ENCODE assay signal across 18 cellular contexts in the genomic region with DNA sequence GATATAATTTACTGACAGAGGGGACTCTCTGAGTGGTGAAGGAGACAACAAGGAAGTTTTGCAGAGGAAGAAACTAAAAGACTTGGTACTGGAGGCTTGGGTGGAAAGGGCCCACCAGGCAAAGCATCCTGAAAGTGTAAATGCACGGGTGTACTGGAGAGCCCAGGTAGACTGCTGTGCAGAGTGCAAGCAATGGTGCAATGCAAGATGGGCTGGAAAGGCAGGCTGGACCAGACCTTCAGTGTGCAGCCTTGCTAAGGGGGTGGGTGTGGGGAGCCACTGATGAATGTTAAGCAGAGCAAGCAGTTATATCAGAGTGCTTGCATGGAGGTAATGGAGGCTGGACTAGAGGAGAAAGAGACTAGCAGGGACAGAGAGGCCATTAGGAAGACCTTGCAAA. TPM values are rescaled to one million over a fixed set of nuclear protein-coding genes. Genes with fewer than 3 reads are reported as not detected.
DNase-seq lines count a peak whose midpoint lies in the region; ATAC-seq, FAIRE-seq and TF ChIP-seq lines count a peak whose summit lies in the region.
"Had no signal": no experiment of that assay in that cellular context is flagged by ENCODE, and none has a peak within 500 bp of the region (broad histone marks: within the 10 kb centered on the region; RNA-seq: fewer than 3 reads in every experiment).

No MANE protein-coding gene starts in this region.

- CTCF ChIA-PET in mammary epithelial cell (lab: Charles Lee; ENCODE audit: low non-redundant PET) (no interaction called here), IMR-90 (lab: Yijun Ruan, JAX) (no interaction called here)

- H4K5ac ChIP-seq in IMR-90 (ENCODE audit: low read depth, low read length), result no peak overlapping the region

- H3K4me2 ChIP-seq in mammary epithelial cell (ENCODE audit: insufficient read depth, low read depth, low read length) (no peak overlapping the region), IMR-90 (ENCODE audit: low read depth, low read length) (no peak overlapping the region)

- FAIRE-seq in GM19239 (lab: Jason Lieb, UNC), result no peak
- FAIRE-seq: A204.1, D721Med, G401.6, GM12891, HepG2 had no signal

- H4K20me1 ChIP-seq in mammary epithelial cell (ENCODE audit: insufficient read depth, low read length) (no peaks in the 10 kb centered on the region), IMR-90 (ENCODE audit: insufficient read depth, low read length) (no peaks in the 10 kb centered on the region)

- no peak overlapping the region for H3K56ac ChIP-seq in IMR-90 (ENCODE audit: extremely low read depth, insufficient read depth, low read length)

- dilution Hi-C loops in mammary epithelial cell (cut with HindIII; ENCODE audit: low sequenced_read_pairs) (no loop called here), IMR-90 (cut with HindIII; ENCODE audit: low sequenced_read_pairs, unreplicated experiment) (no loop called here)

- peaks cover 0 to 3% of the 10 kb centered on the region in 2 experiments; a peak in 3 of 4 replicates for H3K79me1 ChIP-seq in IMR-90 (ENCODE audit: low read depth in 1 of 2, low read length in 2 of 2)

- TF ChIP-seq CTCF in mammary epithelial cell (conservative IDR thresholded peaks at IDR 0.05 in 1 of 2, IDR thresholded peaks at IDR 0.05 in 1 of 2; ENCODE audit: extremely low read depth in 1 of 2, insufficient read depth in 1 of 2, low read depth in 1 of 2, low read length in 2 of 2) (no peak), IMR-90 (conservative IDR thresholded peaks at IDR 0.05; ENCODE audit: low read depth, low read length) (no peak)

- H3K27me3 Mint-ChIP-seq in dendritic cell treated with granulocyte-macrophage colony-stimulating factor and Interleukin-4, amounts not matched to agents 40 ng/mL and 50 ng/mL, for 4 days, result peaks cover 8% of the 10 kb centered on the region
- H3K27me3 Mint-ChIP-seq: CD4-positive, alpha-beta T cell had no signal

- no peaks in the 10 kb centered on the region for H3K9me3 ChIP-seq in mammary epithelial cell (replicated peaks; ENCODE audit: insufficient read depth, low read length)
- no peaks in the 10 kb centered on the region for H3K9me3 ChIP-seq in IMR-90 (ENCODE audit: control insufficient read depth, insufficient read depth, low read length)
- H3K9me3 ChIP-seq: BE2C, Caco-2, HAP-1 had no signal

- H2AFZ ChIP-seq in mammary epithelial cell (ENCODE audit: low read depth, low read length) (no peak overlapping the region), IMR-90 (replicated peaks; ENCODE audit: low read length, poor library complexity) (no peak overlapping the region)
- H2AFZ ChIP-seq: GM23248 had no signal

- ATAC-seq in IMR-90 (ENCODE audit: low read depth), result no peak
- ATAC-seq: HepG2 had no signal

- DNase-seq in T47D (ENCODE audit: low read depth in 1 of 2, low spot score in 1 of 2), result peak; percentile 2 to 35
- DNase-seq in mammary epithelial cell, result no peak
- DNase-seq in IMR-90, result no peak
- no peak for DNase-seq in GM19239 (ENCODE audit: insufficient read length, low spot score)
- no peak for DNase-seq in occipital lobe (lab: John Stamatoyannopoulos, UW)
- DNase-seq: ACHN; BE2C; C1 segment of cervical spinal cord; Caco-2; CD4-positive, alpha-beta T cell; GM23248 had no signal

- H2BK120ac ChIP-seq in IMR-90 (ENCODE audit: low read depth, low read length), result no peak overlapping the region

- H4K8ac ChIP-seq in IMR-90 (ENCODE audit: low read depth in 2 of 2, low read length in 2 of 2), result no peak overlapping the region

- H3K4me3 ChIP-seq in mammary epithelial cell (replicated peaks in 1 of 3; ENCODE audit: insufficient read depth in 1 of 3, low read depth in 2 of 3, low read length in 3 of 3) (no peak overlapping the region), IMR-90 (ENCODE audit: insufficient read depth, low read depth, low read length) (no peak overlapping the region)
- H3K4me3 ChIP-seq: GM23248, HAP-1 had no signal

- H3K9me3 Mint-ChIP-seq in dendritic cell treated with granulocyte-macrophage colony-stimulating factor and Interleukin-4, amounts not matched to agents 40 ng/mL and 50 ng/mL, for 4 days, result no peaks in the 10 kb centered on the region
- H3K9me3 Mint-ChIP-seq: CD4-positive, alpha-beta T cell had no signal

- H3K23ac ChIP-seq in IMR-90 (ENCODE audit: low read depth, low read length), result no peak overlapping the region

- H2BK20ac ChIP-seq in IMR-90 (ENCODE audit: low read depth, low read length), result no peak overlapping the region

- POLR2A ChIA-PET in IMR-90 (lab: Charles Lee; ENCODE audit: unreplicated experiment), result no interaction called here

- TF ChIP-seq POLR2A in IMR-90 (IDR thresholded peaks at IDR 0.05; ENCODE audit: low read depth, low read length), result no peak

- WGBS in mammary epithelial cell (ENCODE audit: low coverage, missing lambda C conversion rate), result 100% methylated on average over 1 of the region's 1 CpG
- 70% methylated on average over 1 of the region's 1 CpG; no CpG with 5 or more reads in 1 of the 2 experiments for WGBS in IMR-90 (ENCODE audit: extremely low coverage in 2 of 2, insufficient read length in 1 of 2), 2 experiments

- no peak for TF ChIP-seq RAD21 in IMR-90 (IDR thresholded peaks at IDR 0.05; ENCODE audit: low read length)

- no peak overlapping the region for H3K4me3 Mint-ChIP-seq in dendritic cell treated with granulocyte-macrophage colony-stimulating factor and Interleukin-4, amounts not matched to agents 40 ng/mL and 50 ng/mL, for 4 days
- H3K4me3 Mint-ChIP-seq: CD4-positive, alpha-beta T cell had no signal

- BruUV-seq in mammary epithelial cell (replicated peaks; lab: Mats Ljungman, UMichigan) (no TSS peak), IMR-90 (replicated peaks; lab: Mats Ljungman, UMichigan) (no TSS peak)

- peaks cover 4% of the 10 kb centered on the region for H3K79me2 ChIP-seq in mammary epithelial cell (ENCODE audit: insufficient read depth, low read length)

- no peak overlapping the region for H4K91ac ChIP-seq in IMR-90 (ENCODE audit: insufficient read depth, low read depth, low read length)

- no peak overlapping the region for H2AK5ac ChIP-seq in IMR-90 (ENCODE audit: low read depth, low read length)

- no peak overlapping the region for H2BK15ac ChIP-seq in IMR-90 (ENCODE audit: low read depth, low read length)

- H3K27ac ChIP-seq in mammary epithelial cell (ENCODE audit: insufficient read depth, low read depth, low read length) (no peak overlapping the region), IMR-90 (ENCODE audit: insufficient read depth, low read length) (no peak overlapping the region)
- H3K27ac ChIP-seq: GM23248 had no signal

- peaks cover 65% of the 10 kb centered on the region for H3K4me1 Mint-ChIP-seq in dendritic cell treated with granulocyte-macrophage colony-stimulating factor and Interleukin-4, amounts not matched to agents 40 ng/mL and 50 ng/mL, for 4 days (ENCODE audit: low read depth)

- peak overlapping the region; percentile 16 for H2AK9ac ChIP-seq in IMR-90 (replicated peaks; ENCODE audit: low read depth, low read length, poor library complexity)

- H3K27me3 ChIP-seq in mammary epithelial cell (ENCODE audit: insufficient read depth, low read length) (no peaks in the 10 kb centered on the region), IMR-90 (ENCODE audit: control insufficient read depth, insufficient read depth, low read length) (no peaks in the 10 kb centered on the region)
- H3K27me3 ChIP-seq: BE2C had no signal

- H3K9ac ChIP-seq in mammary epithelial cell (ENCODE audit: insufficient read depth, low read length) (no peak overlapping the region), IMR-90 (ENCODE audit: low read depth, low read length) (no peak overlapping the region)
- H3K9ac ChIP-seq: GM23248 had no signal

- peaks cover 2% of the 10 kb centered on the region for H3K36me3 Mint-ChIP-seq in dendritic cell treated with granulocyte-macrophage colony-stimulating factor and Interleukin-4, amounts not matched to agents 40 ng/mL and 50 ng/mL, for 4 days (ENCODE audit: low read depth)

- H2BK5ac ChIP-seq in IMR-90 (ENCODE audit: low read depth, low read length, poor library complexity, severe bottlenecking), result no peak overlapping the region

- peaks cover 5% of the 10 kb centered on the region; the same call in 1 of the 2 replicates for H3K9me1 ChIP-seq in IMR-90 (ENCODE audit: insufficient read depth, low read length)

- H3K4me1 ChIP-seq in mammary epithelial cell (ENCODE audit: insufficient read depth, low read length), result peaks cover 10% of the 10 kb centered on the region
- H3K4me1 ChIP-seq in IMR-90 (ENCODE audit: control insufficient read depth, insufficient read depth, low read length), result no peaks in the 10 kb centered on the region
- H3K4me1 ChIP-seq: BE2C had no signal

- in situ Hi-C loops in T47D (cut with HindIII; ENCODE audit: low pct_unique_long_range_greater_than_20kb, low sequenced_read_pairs) (no loop called here), mammary epithelial cell (cut with MboI; ENCODE audit: low sequenced_read_pairs in 2 of 2) (no loop called here), IMR-90 (cut with MboI; ENCODE audit: low sequenced_read_pairs) (no loop called here)

- intact Hi-C loops in mammary epithelial cell (cut with micrococcal nuclease) (no loop called here), IMR-90 (cut with micrococcal nuclease) (no loop called here)
- intact Hi-C loops in dendritic cell treated with granulocyte-macrophage colony-stimulating factor and Interleukin-4, amounts not matched to agents 40 ng/mL and 50 ng/mL, for 4 days (cut with micrococcal nuclease), result no loop called here

- H3K36me3 ChIP-seq in mammary epithelial cell (ENCODE audit: insufficient read depth, low read length), result no peaks in the 10 kb centered on the region
- no peaks in the 10 kb centered on the region for H3K36me3 ChIP-seq in IMR-90 (ENCODE audit: control insufficient read depth, insufficient read depth, low read length)
- H3K36me3 ChIP-seq: BE2C, HAP-1 had no signal

- no peak overlapping the region for H3K4ac ChIP-seq in IMR-90 (ENCODE audit: low read depth, low read length)

- peak overlapping the region; percentile 62 for H3K27ac Mint-ChIP-seq in dendritic cell treated with granulocyte-macrophage colony-stimulating factor and Interleukin-4, amounts not matched to agents 40 ng/mL and 50 ng/mL, for 4 days
- H3K27ac Mint-ChIP-seq: CD4-positive, alpha-beta T cell had no signal

- H3K14ac ChIP-seq in IMR-90 (replicated peaks; ENCODE audit: low read depth, low read length), result no peak overlapping the region

- no peak overlapping the region for H3K18ac ChIP-seq in IMR-90 (ENCODE audit: low read depth, low read length)

RNA-seq across cellular contexts. Expression of gene C2orf74, which starts 10.7 kb away (rescaled TPM):
- total RNA-seq in mammary epithelial cell (10 to 100 TPM in 1 of 2 donors, 1 to 10 TPM in 1; 2.7 to 13.3 TPM), IMR-90 (2012; rRNA removed) (8.4 and 10.3 TPM in 2 replicates), occipital lobe (6.9 TPM)
- polyA plus RNA-seq in mammary epithelial cell (19.2 TPM), IMR-90 (2012; rRNA removed) (15.8 and 21.9 TPM in 2 replicates)
- polyA minus RNA-seq in mammary epithelial cell, result 35.2 TPM
- polyA plus RNA-seq in IMR-90 (2012; cell fraction: cytosol; rRNA removed), result 6.4 and 7.5 TPM in 2 replicates
- 1.9 and 4.9 TPM in 2 replicates for polyA plus RNA-seq in IMR-90 (2012; cell fraction: nucleus; rRNA removed; ENCODE audit: low replicate concordance)
- total RNA-seq: Caco-2 had no signal

Comparison
In these comparisons a context has a peak if more than half of its experiments do, and no peak if none do; other contexts are left out.
1. DNase-seq: peak in T47D (2 of 2); none in mammary epithelial cell (single experiment), IMR-90 (single experiment), GM19239 (single experiment) and occipital lobe (single experiment).